ENCODE assay signal across 18 cellular contexts in the genomic region with DNA sequence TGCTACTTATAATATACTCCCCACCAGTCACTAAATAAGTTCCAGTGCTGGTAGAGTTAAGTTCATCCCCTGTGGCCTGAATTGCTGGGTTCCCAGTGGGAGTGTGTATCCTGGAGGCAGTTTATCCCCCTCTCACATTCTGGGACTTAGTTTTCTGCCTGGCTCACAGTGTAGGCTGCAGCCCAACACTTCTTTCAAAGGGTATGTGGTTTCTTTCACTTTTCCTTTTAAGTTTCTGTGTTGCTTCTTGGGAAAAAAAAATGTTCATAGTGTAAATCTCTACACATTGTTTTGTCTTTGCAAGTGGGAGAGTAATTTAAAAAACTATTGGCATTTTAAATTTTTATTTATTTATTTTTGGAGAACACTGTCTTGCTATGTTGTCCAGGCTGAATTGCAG.
DNase-seq lines count a peak whose midpoint lies in the region; ATAC-seq, FAIRE-seq and TF ChIP-seq lines count a peak whose summit lies in the region.
"Had no signal": no experiment of that assay in that cellular context is flagged by ENCODE, and none has a peak within 500 bp of the region (broad histone marks: within the 10 kb centered on the region; RNA-seq: fewer than 3 reads in every experiment).

No MANE protein-coding gene starts in this region.

- TF ChIP-seq EP300 in GM12878 (IDR thresholded peaks at IDR 0.05; ENCODE audit: borderline replicate concordance in 1 of 2, control insufficient read depth in 1 of 2, low read depth in 2 of 2, low read length in 2 of 2): no peak

- SMC1A ChIA-PET in GM12878 (lab: Charles Lee; ENCODE audit: uncharacterized antibody, unreplicated experiment): interaction anchor here (0.9 to 1.7 kb wide), 3 partner anchors 10 to 28 kb away, joined by 3 to 5 read pairs (median 4); no protein-coding TSS in a partner anchor

- in situ Hi-C loops in GM12878 (cut with MboI): no loop called here

- intact Hi-C loops in GM12878 (cut with micrococcal nuclease; ENCODE audit: unreplicated experiment): no loop called here

- RAD21 ChIA-PET in GM12878 (lab: Charles Lee; ENCODE audit: unreplicated experiment): no interaction called here

- H4K20me1 ChIP-seq in BLaER1 (no peaks in the 10 kb centered on the region), KMS-11 (ENCODE audit: insufficient read depth) (no peaks in the 10 kb centered on the region), GM12878 (ENCODE audit: control insufficient read depth, insufficient read depth) (no peaks in the 10 kb centered on the region)

- H3K4me3 ChIP-seq in BLaER1: no peak overlapping the region
- no peak overlapping the region for H3K4me3 ChIP-seq in KMS-11 (IDR thresholded peaks at IDR 0.05; ENCODE audit: insufficient read depth, low read depth, low read length)
- H3K4me3 ChIP-seq in GM12878: no peak overlapping the region
- H3K4me3 ChIP-seq: GM23338 had no signal

- H3K4me2 ChIP-seq in BLaER1 (peak overlapping the region; percentile 58), KMS-11 (0 out of 2 replicates have a peak overlapping the region, but pooled peaks have one; percentile 17), GM12878 (ENCODE audit: control insufficient read depth, insufficient read depth) (no peak overlapping the region)
- H3K4me2 ChIP-seq: GM23338 had no signal

- H3K9ac ChIP-seq in BLaER1 (no peak overlapping the region), KMS-11 (no peak overlapping the region), GM12878 (ENCODE audit: control insufficient read depth, insufficient read depth, low read length) (no peak overlapping the region)

- no peak for FAIRE-seq in GM12878 (lab: Jason Lieb, UNC)
- FAIRE-seq: GM12892, GM19239, H54 had no signal

- no peaks in the 10 kb centered on the region for H3K27me3 ChIP-seq in BLaER1
- no peaks in the 10 kb centered on the region for H3K27me3 ChIP-seq in KMS-11 (ENCODE audit: insufficient read depth, low read depth)
- H3K27me3 ChIP-seq in GM12878 (replicated peaks in 1 of 2; ENCODE audit: control insufficient read depth in 2 of 2, insufficient read depth in 2 of 2, low read length in 1 of 2): no peaks in the 10 kb centered on the region

- no peaks in the 10 kb centered on the region for H3K36me3 ChIP-seq in BLaER1
- H3K36me3 ChIP-seq in KMS-11 (ENCODE audit: insufficient read depth): no peaks in the 10 kb centered on the region
- H3K36me3 ChIP-seq in GM12878 (ENCODE audit: control insufficient read depth in 2 of 2, insufficient read depth in 2 of 2, low read length in 1 of 2): no peaks in the 10 kb centered on the region

- no peak for DNase-seq in GM12878 (ENCODE audit: low read depth, low spot score)
- DNase-seq: ACHN; AML-193; Calu3; CD8-positive, alpha-beta T cell; DMS79 treated with DMSO at 0.1 percent for 48 hours; EL; HCEC 1CT had no signal

- H3K9me3 ChIP-seq in BLaER1 (peaks cover 9% of the 10 kb centered on the region), GM12878 (replicated peaks; ENCODE audit: control insufficient read depth, insufficient read depth, low read length) (no peaks in the 10 kb centered on the region; the same call in 2 of the 3 replicates)

- H2AFZ ChIP-seq in KMS-11 (ENCODE audit: low read depth) (no peak overlapping the region), GM12878 (ENCODE audit: control insufficient read depth, low read depth, low read length) (no peak overlapping the region)
- H2AFZ ChIP-seq: GM23338 had no signal

- CTCF ChIA-PET in GM12878 (lab: Yijun Ruan, JAX): no interaction called here

- TF ChIP-seq CTCF in KMS-11 (conservative IDR thresholded peaks at IDR 0.05; ENCODE audit: low read depth, low read length) (no peak), GM12878 (IDR thresholded peaks at IDR 0.05 in 2 of 3, conservative IDR thresholded peaks at IDR 0.05 in 1 of 3; ENCODE audit: control insufficient read depth in 2 of 3, extremely low read depth in 1 of 3, insufficient read depth in 1 of 3, low read depth in 3 of 3, low read length in 3 of 3) (no peak)

- TF ChIP-seq RAD21 in GM12878 (IDR thresholded peaks at IDR 0.05; ENCODE audit: insufficient read depth, low read depth, low read length): no peak

- no peaks in the 10 kb centered on the region for H3K79me2 ChIP-seq in KMS-11 (ENCODE audit: insufficient read depth, low read depth)
- H3K79me2 ChIP-seq in GM12878 (ENCODE audit: control insufficient read depth, insufficient read depth, low read length): no peaks in the 10 kb centered on the region

- H3K4me1 ChIP-seq in BLaER1: peaks cover 27% of the 10 kb centered on the region
- peaks cover 25% of the 10 kb centered on the region for H3K4me1 ChIP-seq in KMS-11 (ENCODE audit: low read depth, poor library complexity, severe bottlenecking)
- H3K4me1 ChIP-seq in GM12878 (ENCODE audit: control insufficient read depth, insufficient read depth, low read length): no peaks in the 10 kb centered on the region

- TF ChIP-seq POLR2A in GM12878 (IDR thresholded peaks at IDR 0.05; ENCODE audit: low read depth, low read length): no peak

- H3K27ac ChIP-seq in BLaER1: peak overlapping the region; percentile 58; the same call in 1 of the 2 replicates
- H3K27ac ChIP-seq in KMS-11: no peak overlapping the region
- H3K27ac ChIP-seq in GM12878 (ENCODE audit: control insufficient read depth, insufficient read depth): no peak overlapping the region

- POLR2A ChIA-PET in GM12878 (lab: Charles Lee): no interaction called here

- BruUV-seq in GM12878 (replicated peaks; lab: Mats Ljungman, UMichigan): no TSS peak

- peak; percentile 58 for ATAC-seq in GM18511 (IDR thresholded peaks at IDR 0.05; ENCODE audit: unreplicated experiment)
- 0 out of 3 replicates have a peak, but pooled peaks have one; percentile 24 for ATAC-seq in GM12878
- ATAC-seq in GM19324 (IDR thresholded peaks at IDR 0.05; ENCODE audit: low FRiP score, unreplicated experiment): no peak
- no peak for ATAC-seq in GM18520 (IDR thresholded peaks at IDR 0.05; ENCODE audit: unreplicated experiment)
- ATAC-seq in HG03159 (IDR thresholded peaks at IDR 0.05; ENCODE audit: unreplicated experiment): no peak
- ATAC-seq: CD8-positive, alpha-beta T cell; GM23338 had no signal

TF ChIP-seq in GM12878, 131 proteins besides CTCF, POLR2A, EP300 and RAD21 (continues in another document):
- no peak for TF ChIP-seq SMAD5 (IDR thresholded peaks at IDR 0.05; ENCODE audit: low read depth)
- no peak for TF ChIP-seq ATF3 (IDR thresholded peaks at IDR 0.05; ENCODE audit: borderline replicate concordance, extremely low read depth, low read depth, low read length)
- no peak for TF ChIP-seq IKZF2 (IDR thresholded peaks at IDR 0.05)
- no peak for TF ChIP-seq FOXK2 (IDR thresholded peaks at IDR 0.05)
- TF ChIP-seq PRDM15 (CRISPR knock-in tag; IDR thresholded peaks at IDR 0.05): no peak
- TF ChIP-seq CBX3 (IDR thresholded peaks at IDR 0.05; ENCODE audit: borderline replicate concordance, low read depth): no peak
- TF ChIP-seq SIX5 (IDR thresholded peaks at IDR 0.05; ENCODE audit: low read depth, low read length, severe bottlenecking): no peak
- TF ChIP-seq SP1 (IDR thresholded peaks at IDR 0.05; ENCODE audit: low read depth, low read length): no peak
- no peak for TF ChIP-seq SUPT20H (IDR thresholded peaks at IDR 0.05; ENCODE audit: borderline replicate concordance, control insufficient read depth, low read depth, low read length)
- TF ChIP-seq FOS (IDR thresholded peaks at IDR 0.05; ENCODE audit: borderline replicate concordance, extremely low read depth, insufficient read length): no peak
- TF ChIP-seq SREBF1 (IDR thresholded peaks at IDR 0.05; ENCODE audit: low read length): no peak
- TF ChIP-seq, protein P1, sequence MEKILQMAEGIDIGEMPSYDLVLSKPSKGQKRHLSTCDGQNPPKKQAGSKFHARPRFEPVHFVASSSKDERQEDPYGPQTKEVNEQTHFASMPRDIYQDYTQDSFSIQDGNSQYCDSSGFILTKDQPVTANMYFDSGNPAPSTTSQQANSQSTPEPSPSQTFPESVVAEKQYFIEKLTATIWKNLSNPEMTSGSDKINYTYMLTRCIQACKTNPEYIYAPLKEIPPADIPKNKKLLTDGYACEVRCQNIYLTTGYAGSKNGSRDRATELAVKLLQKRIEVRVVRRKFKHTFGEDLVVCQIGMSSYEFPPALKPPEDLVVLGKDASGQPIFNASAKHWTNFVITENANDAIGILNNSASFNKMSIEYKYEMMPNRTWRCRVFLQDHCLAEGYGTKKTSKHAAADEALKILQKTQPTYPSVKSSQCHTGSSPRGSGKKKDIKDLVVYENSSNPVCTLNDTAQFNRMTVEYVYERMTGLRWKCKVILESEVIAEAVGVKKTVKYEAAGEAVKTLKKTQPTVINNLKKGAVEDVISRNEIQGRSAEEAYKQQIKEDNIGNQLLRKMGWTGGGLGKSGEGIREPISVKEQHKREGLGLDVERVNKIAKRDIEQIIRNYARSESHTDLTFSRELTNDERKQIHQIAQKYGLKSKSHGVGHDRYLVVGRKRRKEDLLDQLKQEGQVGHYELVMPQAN (conservative IDR thresholded peaks at IDR 0.05): no peak

Comparison
In these comparisons a context has a peak if more than half of its experiments do, and no peak if none do; other contexts are left out.
1. ATAC-seq: peak in GM18511 (single experiment) and GM12878 (single experiment); none in GM19324 (single experiment), GM18520 (single experiment) and HG03159 (single experiment).